Comparison of ENCODE assay signal across 6 cellular contexts in the genomic region with DNA sequence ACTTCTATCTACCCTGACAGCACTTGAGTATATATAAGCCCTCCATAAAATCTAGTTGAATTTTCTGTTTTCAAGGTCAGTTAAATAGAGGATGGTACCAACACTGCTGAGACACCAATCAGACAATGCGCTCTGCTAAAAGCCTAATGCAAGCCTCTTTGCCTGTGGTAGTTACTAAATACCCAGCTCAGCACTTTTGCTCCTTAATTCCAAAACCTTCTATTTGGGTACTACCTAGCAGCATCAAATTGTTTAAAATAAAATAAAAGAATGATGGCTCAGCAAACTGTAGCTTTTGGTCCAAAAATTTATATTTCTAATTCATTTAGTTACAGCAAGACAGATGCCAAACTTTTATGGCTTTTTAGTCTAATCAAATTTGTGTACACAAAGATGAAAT.
"Had no signal": no experiment of that assay in that cellular context is flagged by ENCODE, and none has a peak within 500 bp of the region (broad histone marks: within the 10 kb centered on the region; RNA-seq: fewer than 3 reads in every experiment).

No MANE protein-coding gene starts in this region.

- DNase-seq: Karpas-422, KBM-7, KG1 had no signal

- H3K9ac ChIP-seq: KMS-11 had no signal

- FAIRE-seq: HTR-8/SVneo had no signal

- H3K27ac ChIP-seq: HL-60, KMS-11 had no signal

- H3K4me2 ChIP-seq: KMS-11 had no signal
